Comparison of ENCODE assay signal across 11 cellular contexts in the genomic region with DNA sequence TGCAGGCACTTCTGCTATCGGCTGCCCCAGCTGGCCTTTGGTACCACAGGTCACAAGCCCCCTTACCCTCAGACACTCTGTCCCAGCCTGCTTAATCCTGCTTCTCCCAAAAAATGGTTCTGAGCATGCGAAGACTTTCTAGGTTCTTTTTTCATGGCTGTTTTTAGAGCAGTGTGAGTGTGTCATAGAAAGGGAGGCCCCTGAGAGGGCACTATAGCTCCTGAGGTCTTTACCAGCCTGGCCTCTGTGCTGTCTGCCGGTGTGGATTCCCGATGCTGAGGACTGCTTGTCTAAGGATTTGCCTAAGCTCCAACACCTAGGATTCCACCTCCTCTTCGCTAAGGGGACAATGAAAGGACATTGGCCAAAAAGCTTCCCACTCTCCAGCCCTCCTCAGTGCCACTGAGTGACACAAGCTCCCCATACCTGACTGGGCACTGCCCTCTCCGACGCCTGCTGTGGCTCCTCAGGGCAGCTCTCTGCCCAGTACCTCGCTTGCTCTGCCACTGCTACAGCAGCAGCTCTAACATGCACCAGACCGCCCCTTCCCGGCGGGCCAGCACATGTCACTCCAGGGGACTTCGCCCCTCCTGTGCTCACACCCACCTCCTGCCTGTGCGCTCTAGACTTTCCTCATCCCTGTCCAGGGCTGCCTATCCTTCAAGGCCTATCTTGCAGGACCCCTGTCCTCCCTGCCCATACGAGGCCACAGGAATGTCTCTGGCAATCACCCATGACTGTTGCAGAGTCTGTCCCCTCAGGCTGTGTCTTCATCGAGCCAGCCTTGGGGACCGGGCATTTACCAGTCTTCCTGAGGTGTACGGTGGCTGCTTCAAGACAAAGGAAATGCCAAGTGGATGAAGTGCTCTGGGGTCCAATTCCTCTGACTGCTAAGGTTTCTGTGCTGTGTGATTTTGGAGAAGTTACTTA. TPM values are rescaled to one million over a fixed set of nuclear protein-coding genes. Genes with fewer than 3 reads are reported as not detected.
DNase-seq lines count a peak whose midpoint lies in the region; ATAC-seq and TF ChIP-seq lines count a peak whose summit lies in the region.
"Had no signal": no experiment of that assay in that cellular context is flagged by ENCODE, and none has a peak within 500 bp of the region (broad histone marks: within the 10 kb centered on the region; RNA-seq: fewer than 3 reads in every experiment).

No MANE protein-coding gene starts in this region.

- no peak for TF ChIP-seq POLR2A in adrenal gland (IDR thresholded peaks at IDR 0.05)

- no peak overlapping the region for H3K27ac ChIP-seq in right cardiac atrium (ENCODE audit: low read length)
- peak overlapping the region; percentile 57 for H3K27ac ChIP-seq in RWPE1
- H3K27ac ChIP-seq in hepatocyte: peak overlapping the region; percentile 28
- no peak overlapping the region for H3K27ac ChIP-seq in adrenal gland

- H3K36me3 ChIP-seq in hepatocyte (replicated peaks; ENCODE audit: insufficient read depth, low read depth) (no peaks in the 10 kb centered on the region), adrenal gland (replicated peaks in 1 of 2) (peaks cover 0 to 30% of the 10 kb centered on the region in 2 donors)

- no peak overlapping the region for H2AFZ ChIP-seq in hepatocyte

- H3K4me1 ChIP-seq in right cardiac atrium (ENCODE audit: control insufficient read depth, insufficient read depth, low read length): peaks cover 29% of the 10 kb centered on the region
- H3K4me1 ChIP-seq in hepatocyte (ENCODE audit: insufficient read depth): peaks cover 62% of the 10 kb centered on the region
- peaks cover 8 to 17% of the 10 kb centered on the region in 2 donors for H3K4me1 ChIP-seq in adrenal gland (replicated peaks in 1 of 2)

- CTCF ChIA-PET in RWPE1 (lab: Yijun Ruan, JAX): no interaction called here

- TF ChIP-seq CTCF in RWPE1 (conservative IDR thresholded peaks at IDR 0.05; ENCODE audit: low read depth) (no peak), hepatocyte (IDR thresholded peaks at IDR 0.05; ENCODE audit: poor library complexity) (no peak), adrenal gland (IDR thresholded peaks at IDR 0.05) (no peak)

- DNase-seq in right cardiac atrium (no peak), Right ventricle myocardium superior (no peak), RWPE1 (ENCODE audit: low spot score) (no peak), hepatocyte (ENCODE audit: low spot score) (no peak), adrenal gland (no peak), NCI-H2196 (lab: John Stamatoyannopoulos, UW; ENCODE audit: unreplicated experiment) (no peak), hippocampal formation (lab: John Stamatoyannopoulos, UW) (no peak)
- DNase-seq: activated CD8-positive, alpha-beta memory T cell treated with anti-CD3 and anti-CD28 coated beads, Interleukin-2, amount 50 U/mL, for 48 hours; effector memory CD4-positive, alpha-beta T cell; GOT3 had no signal

- H3K27me3 ChIP-seq in right cardiac atrium (ENCODE audit: control insufficient read depth, insufficient read depth) (no peaks in the 10 kb centered on the region), hepatocyte (no peaks in the 10 kb centered on the region), adrenal gland (no peaks in the 10 kb centered on the region)

- no peaks in the 10 kb centered on the region for H3K9me2 ChIP-seq in hepatocyte (replicated peaks; ENCODE audit: insufficient read depth)

- POLR2A ChIA-PET in RWPE1 (lab: Yijun Ruan, JAX; ENCODE audit: low non-redundant PET): no interaction called here

- H3K79me2 ChIP-seq in hepatocyte: peaks cover 97% of the 10 kb centered on the region

- ATAC-seq in right cardiac atrium (peak; percentile 10 to 26), Right ventricle myocardium superior (ENCODE audit: poor library complexity) (no peak), GM21515 (IDR thresholded peaks at IDR 0.05; ENCODE audit: unreplicated experiment) (no peak)

- WGBS in right cardiac atrium: 61% methylated on average over 17 of the region's 17 CpGs
- whole genome bisulfite sequencing in hepatocyte (ENCODE audit: low lambda C conversion rate, missing lambda C conversion rate): 67% methylated on average over 17 of the region's 17 CpGs
- WGBS in adrenal gland, 4 donors: 78 to 85% (median 82%) methylated on average over 13 to 17 of the region's 17 CpGs

- H3K9me3 ChIP-seq in right cardiac atrium (ENCODE audit: control insufficient read depth, low read length) (no peaks in the 10 kb centered on the region), hepatocyte (ENCODE audit: low read depth) (no peaks in the 10 kb centered on the region), adrenal gland (replicated peaks in 1 of 3) (no peaks in the 10 kb centered on the region)

- intact Hi-C loops in right cardiac atrium (cut with DNase I): no loop called here
- intact Hi-C loops in Right ventricle myocardium superior (cut with DNase I): no loop called here
- intact Hi-C loops in adrenal gland (cut with DNase I): no loop called here

- H3K4me3 ChIP-seq in right cardiac atrium (ENCODE audit: low read length) (no peak overlapping the region), hepatocyte (no peak overlapping the region), adrenal gland (no peak overlapping the region)

- H3K4me2 ChIP-seq in hepatocyte: peak overlapping the region; percentile 27

- peaks cover 59% of the 10 kb centered on the region for H4K20me1 ChIP-seq in hepatocyte (ENCODE audit: insufficient read depth, poor library complexity, severe bottlenecking)

RNA-seq across cellular contexts. Expression of a gene that starts 21.0 kb away (rescaled TPM):
- total RNA-seq in right cardiac atrium: 100 to 1,000 TPM; 128 to 160 (median 141) TPM
- 152 TPM for polyA plus RNA-seq in right cardiac atrium
- 102 TPM for total RNA-seq in Right ventricle myocardium superior
- 304 and 311 TPM in 2 replicates for total RNA-seq in hepatocyte
- 180 and 198 TPM in 2 replicates for polyA plus RNA-seq in hepatocyte
- 100 to 1,000 TPM in 7 of 8 donors, 10 to 100 TPM in 1; 92.4 to 241 (median 144) TPM for total RNA-seq in adrenal gland
- polyA plus RNA-seq in adrenal gland: 100 to 1,000 TPM in 2 of 3 donors, 10 to 100 TPM in 1; 77.2 to 177 (median 101) TPM

Comparison
In these comparisons a context has a peak if more than half of its experiments do, and no peak if none do; other contexts are left out.
1. ATAC-seq: peak in right cardiac atrium (2 of 2); none in Right ventricle myocardium superior (single experiment) and GM21515 (single experiment).
2. H3K27ac ChIP-seq: peak in RWPE1 (single experiment) and hepatocyte (single experiment); none in right cardiac atrium (single experiment) and adrenal gland (0 of 5).